Comparison of ENCODE assay signal across 1 cellular context in genomic region chr15:84949043-84949442, GRCh38.
TF ChIP-seq lines count a peak whose summit lies in the region.

No MANE protein-coding gene starts in this region.

TF ChIP-seq in HepG2, 621 proteins besides CTCF, POLR2A, EP300 and RAD21:
- TF ChIP-seq ZNF629 (CRISPR knock-in tag; conservative IDR thresholded peaks at IDR 0.05): no peak
- TF ChIP-seq ZBTB7B (CRISPR knock-in tag; IDR thresholded peaks at IDR 0.05): no peak
- TF ChIP-seq ZNF761 (CRISPR knock-in tag; conservative IDR thresholded peaks at IDR 0.05): no peak
- no peak for TF ChIP-seq EHMT2 (IDR thresholded peaks at IDR 0.05; ENCODE audit: borderline replicate concordance, low read depth, low read length)
- TF ChIP-seq ZNF557 (CRISPR knock-in tag; IDR thresholded peaks at IDR 0.05): no peak
- TF ChIP-seq IRF2 (CRISPR knock-in tag; IDR thresholded peaks at IDR 0.05): no peak
- TF ChIP-seq HINFP (CRISPR knock-in tag; IDR thresholded peaks at IDR 0.05; ENCODE audit: low read depth): no peak
- no peak for TF ChIP-seq HOXA9 (CRISPR knock-in tag; IDR thresholded peaks at IDR 0.05; ENCODE audit: borderline replicate concordance)
- TF ChIP-seq ZNF407 (CRISPR knock-in tag; IDR thresholded peaks at IDR 0.05; ENCODE audit: not compliant biosample characterization): no peak
- TF ChIP-seq ZNF496 (CRISPR knock-in tag; IDR thresholded peaks at IDR 0.05; ENCODE audit: insufficient replicate concordance): no peak
- no peak for TF ChIP-seq NAIF1 (CRISPR knock-in tag; IDR thresholded peaks at IDR 0.05; ENCODE audit: borderline replicate concordance)
- no peak for TF ChIP-seq MEIS2 (CRISPR knock-in tag; IDR thresholded peaks at IDR 0.05)
- TF ChIP-seq STAT6 (CRISPR knock-in tag; IDR thresholded peaks at IDR 0.05; ENCODE audit: borderline replicate concordance): no peak
- no peak for TF ChIP-seq PAX8 (CRISPR knock-in tag; IDR thresholded peaks at IDR 0.05; ENCODE audit: borderline replicate concordance)
- TF ChIP-seq ZNF670 (CRISPR knock-in tag; IDR thresholded peaks at IDR 0.05; ENCODE audit: borderline replicate concordance): no peak
- no peak for TF ChIP-seq ZBTB37 (CRISPR knock-in tag; IDR thresholded peaks at IDR 0.05)
- TF ChIP-seq GMEB1 (CRISPR knock-in tag; IDR thresholded peaks at IDR 0.05; ENCODE audit: borderline replicate concordance): no peak
TF ChIP-seq in HepG2: peak in this region for 0.
